Comparison of ENCODE assay signal across 1 cellular context in genomic region chr1:206931709-206932108, GRCh38.
TF ChIP-seq lines count a peak whose summit lies in the region.

No MANE protein-coding gene starts in this region.

TF ChIP-seq in HCT116, 20 proteins besides CTCF, POLR2A, EP300 and RAD21 (continued from another document):
- TF ChIP-seq REST (IDR thresholded peaks at IDR 0.05; ENCODE audit: low read depth) (no peak), EGR1 (IDR thresholded peaks at IDR 0.05; ENCODE audit: low read depth) (no peak), SP1 (IDR thresholded peaks at IDR 0.05; ENCODE audit: low read depth) (no peak), POLR2AphosphoS5 (IDR thresholded peaks at IDR 0.05; ENCODE audit: low read depth, low read length) (no peak), EZH2 (IDR thresholded peaks at IDR 0.05) (no peak), ELF1 (IDR thresholded peaks at IDR 0.05; ENCODE audit: borderline replicate concordance, low read depth) (no peak)
TF ChIP-seq in HCT116: peak in this region for 0.
